ENCODE assay signal across 16 cellular contexts in genomic region chr9:130986311-130986940, GRCh38. TPM values are rescaled to one million over a fixed set of nuclear protein-coding genes. Genes with fewer than 3 reads are reported as not detected.
"Had no signal": no experiment of that assay in that cellular context is flagged by ENCODE, and none has a peak within 500 bp of the region (broad histone marks: within the 10 kb centered on the region; RNA-seq: fewer than 3 reads in every experiment).

No MANE protein-coding gene starts in this region.

- ATAC-seq: activated T-helper 17 cell treated with anti-CD3 and anti-CD28 coated beads, Interleukin-2, amount 50 U/mL, for 72 hours; effector memory CD8-positive, alpha-beta T cell; foreskin keratinocyte; left ventricle myocardium superior; natural killer cell; sciatic nerve; stimulated activated naive CD8-positive, alpha-beta T cell treated with anti-CD3 and anti-CD28 coated beads, Interleukin-15, Interleukin-2, amounts not matched to agents 100 U/mL and 50 U/mL, for 24 hours had no signal

- H3K4me1 ChIP-seq: ascending aorta, foreskin keratinocyte, prostate gland, transverse colon, vagina had no signal

- H3K36me3 ChIP-seq: ascending aorta, prostate gland, transverse colon, vagina had no signal

- H3K27me3 ChIP-seq: ascending aorta, vagina had no signal

- H3K9me3 ChIP-seq: ascending aorta, prostate gland, transverse colon, vagina had no signal

- H3K4me3 ChIP-seq: ascending aorta, prostate gland, transverse colon, vagina had no signal

- DNase-seq: activated CD4-positive, alpha-beta T cell treated with anti-CD3 and anti-CD28 coated beads for 1 hour; activated CD4-positive, alpha-beta T cell treated with anti-CD3 and anti-CD28 coated beads, Interleukin-2, amount 50 U/mL, for 4 hours; activated naive CD4-positive, alpha-beta T cell treated with anti-CD3 and anti-CD28 coated beads, Interleukin-2, amount 10 ng/mL, durations not matched to agents 7 days and 5 days; effector memory CD8-positive, alpha-beta T cell; foreskin keratinocyte; glutamatergic neuron; left ventricle myocardium superior; natural killer cell; stimulated activated naive CD8-positive, alpha-beta T cell treated with anti-CD3 and anti-CD28 coated beads, Interleukin-15, Interleukin-2, amounts not matched to agents 100 U/mL and 50 U/mL, for 24 hours; transverse colon had no signal

- H3K27ac ChIP-seq: ascending aorta, foreskin keratinocyte, prostate gland, transverse colon, vagina had no signal

RNA-seq across cellular contexts. Expression of gene LAMC3, which starts 22.5 kb away (rescaled TPM):
- total RNA-seq: bronchial epithelial cell, foreskin keratinocyte, natural killer cell had no signal

RNA-seq across cellular contexts. Expression of gene FIBCD1, which starts 47.4 kb away (rescaled TPM):
- total RNA-seq: activated T-helper 17 cell treated with anti-CD3 and anti-CD28 coated beads, Interleukin-2, amount 50 U/mL, for 72 hours; ascending aorta; natural killer cell; sciatic nerve; vagina had no signal
